In the genomic region with DNA sequence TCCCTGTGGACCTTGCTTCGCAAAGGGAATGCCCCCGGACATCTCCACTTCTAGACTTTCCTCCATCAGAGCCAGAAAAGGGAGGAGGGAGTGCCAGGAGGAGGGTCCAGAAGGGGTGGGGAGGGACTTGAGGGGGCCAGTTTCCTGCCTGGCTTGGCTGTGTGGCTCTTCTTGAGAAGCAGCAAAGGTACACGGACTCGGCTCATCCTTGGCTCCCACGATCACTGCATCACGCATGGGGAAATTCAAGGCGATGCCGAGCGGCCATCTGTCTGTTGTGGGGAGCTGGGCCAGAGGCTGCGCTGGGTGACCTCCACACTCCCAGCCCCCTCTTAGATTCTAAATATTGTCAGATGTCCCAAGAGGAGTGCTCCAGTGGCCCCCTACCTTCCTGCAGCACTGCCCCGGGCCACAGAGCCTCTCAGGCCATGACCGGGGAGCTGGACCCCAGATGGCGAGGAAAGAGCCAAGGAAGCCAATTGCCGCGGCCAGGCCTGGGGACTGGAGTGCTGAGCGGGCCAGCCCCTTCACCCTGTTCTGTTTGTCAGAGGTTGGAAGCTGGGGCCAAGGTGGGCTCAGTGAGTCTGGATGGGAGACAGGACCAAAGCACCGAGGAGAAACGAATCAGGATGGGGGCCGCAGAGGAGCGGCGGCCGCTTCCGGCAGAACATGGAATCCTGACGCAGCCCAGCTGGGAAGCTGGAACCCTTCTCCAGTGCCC, we compare ENCODE assay signal across 32 cellular contexts.
"Had no signal": no experiment of that assay in that cellular context is flagged by ENCODE, and none has a peak within 500 bp of the region (broad histone marks: within the 10 kb centered on the region; RNA-seq: fewer than 3 reads in every experiment).

No MANE protein-coding gene starts in this region.

- H3K4me3 Mint-ChIP-seq: activated CD4-positive, alpha-beta T cell treated with anti-CD3 and anti-CD28 coated beads for 36 hours; activated CD8-positive, alpha-beta memory T cell treated with anti-CD3 and anti-CD28 coated beads, Interleukin-2, amount 10 ng/mL, durations not matched to agents 7 days and 5 days; activated CD8-positive, alpha-beta T cell treated with anti-CD3 and anti-CD28 coated beads for 36 hours; activated naive CD8-positive, alpha-beta T cell treated with anti-CD3 and anti-CD28 coated beads for 36 hours; activated naive CD8-positive, alpha-beta T cell treated with anti-CD3 and anti-CD28 coated beads, Interleukin-2, amount 50 U/mL, for 24 hours; activated T-cell treated with anti-CD3 and anti-CD28 coated beads, Interleukin-2, amount 50 U/mL, for 24 hours; activated T-cell treated with anti-CD3 and anti-CD28 coated beads, Interleukin-2, amount 50 U/mL, for 72 hours; brain; dendritic cell treated with granulocyte-macrophage colony-stimulating factor and Interleukin-4, amounts not matched to agents 40 ng/mL and 50 ng/mL, for 4 days; endodermal cell had no signal

- H3K36me3 Mint-ChIP-seq: activated CD8-positive, alpha-beta memory T cell treated with anti-CD3 and anti-CD28 coated beads, Interleukin-2, amount 10 ng/mL, durations not matched to agents 7 days and 5 days; activated naive CD8-positive, alpha-beta T cell treated with anti-CD3 and anti-CD28 coated beads for 36 hours; brain had no signal

- H3K27ac ChIP-seq: adrenal gland, breast epithelium, cardiac muscle cell, coronary artery, gastrocnemius medialis had no signal

- H3K27me3 ChIP-seq: cardiac muscle cell had no signal

- DNase-seq: activated CD4-positive, alpha-beta T cell treated with anti-CD3 and anti-CD28 coated beads for 36 hours; activated CD4-positive, alpha-beta T cell treated with anti-CD3 and anti-CD28 coated beads, Interleukin-2, amount 50 U/mL, for 1 hour; activated CD4-positive, alpha-beta T cell treated with anti-CD3 and anti-CD28 coated beads, Interleukin-2, amount 50 U/mL, for 48 hours; activated CD4-positive, CD25-positive, alpha-beta regulatory T cell; activated CD4-positive, CD25-positive, alpha-beta regulatory T cell treated with anti-CD3 and anti-CD28 coated beads, Interleukin-2, amount 50 U/mL, for 72 hours; activated CD8-positive, alpha-beta memory T cell treated with anti-CD3 and anti-CD28 coated beads, Interleukin-2, amount 10 ng/mL, durations not matched to agents 7 days and 5 days; activated CD8-positive, alpha-beta memory T cell treated with anti-CD3 and anti-CD28 coated beads, Interleukin-2, amount 50 U/mL, for 48 hours; activated CD8-positive, alpha-beta T cell treated with anti-CD3 and anti-CD28 coated beads for 36 hours; activated gamma-delta T cell; activated naive CD4-positive, alpha-beta T cell; activated naive CD4-positive, alpha-beta T cell treated with anti-CD3 and anti-CD28 coated beads, Interleukin-2, amount 50 U/mL, for 16 hours; activated naive CD8-positive, alpha-beta T cell treated with anti-CD3 and anti-CD28 coated beads for 36 hours; activated naive CD8-positive, alpha-beta T cell treated with anti-CD3 and anti-CD28 coated beads, Interleukin-2, amount 50 U/mL, for 24 hours; activated T-cell treated with anti-CD3 and anti-CD28 coated beads for 4 hours; activated T-cell treated with anti-CD3 and anti-CD28 coated beads, Interleukin-2, amount 50 U/mL, for 24 hours; activated T-cell treated with anti-CD3 and anti-CD28 coated beads, Interleukin-2, amount 50 U/mL, for 72 hours; adrenal gland; amygdala; aorta; central memory CD4-positive, alpha-beta T cell; effector memory CD4-positive, alpha-beta T cell; endodermal cell; foreskin fibroblast; gastrocnemius medialis; T-helper 2 cell had no signal

- H3K4me3 ChIP-seq: adrenal gland, breast epithelium, cardiac muscle cell, coronary artery, dorsolateral prefrontal cortex, gastrocnemius medialis had no signal

- H3K9me3 Mint-ChIP-seq: activated naive CD8-positive, alpha-beta T cell treated with anti-CD3 and anti-CD28 coated beads, Interleukin-2, amount 50 U/mL, for 24 hours; activated T-cell treated with anti-CD3 and anti-CD28 coated beads, Interleukin-2, amount 50 U/mL, for 24 hours had no signal

- ATAC-seq: activated CD4-positive, alpha-beta T cell treated with anti-CD3 and anti-CD28 coated beads for 36 hours; activated CD8-positive, alpha-beta memory T cell treated with anti-CD3 and anti-CD28 coated beads, Interleukin-2, amount 10 ng/mL, durations not matched to agents 7 days and 5 days; activated CD8-positive, alpha-beta T cell treated with anti-CD3 and anti-CD28 coated beads for 36 hours; activated naive CD8-positive, alpha-beta T cell treated with anti-CD3 and anti-CD28 coated beads, Interleukin-2, amount 50 U/mL, for 24 hours; activated T-cell treated with anti-CD3 and anti-CD28 coated beads, Interleukin-2, amount 50 U/mL, for 72 hours; esophagus mucosa; gastrocnemius medialis had no signal

- H3K27me3 Mint-ChIP-seq: activated CD8-positive, alpha-beta memory T cell treated with anti-CD3 and anti-CD28 coated beads, Interleukin-2, amount 10 ng/mL, durations not matched to agents 7 days and 5 days had no signal

- H3K27ac Mint-ChIP-seq: activated CD4-positive, alpha-beta T cell treated with anti-CD3 and anti-CD28 coated beads for 36 hours; activated CD8-positive, alpha-beta memory T cell treated with anti-CD3 and anti-CD28 coated beads, Interleukin-2, amount 10 ng/mL, durations not matched to agents 7 days and 5 days; activated CD8-positive, alpha-beta T cell treated with anti-CD3 and anti-CD28 coated beads for 36 hours; activated naive CD8-positive, alpha-beta T cell treated with anti-CD3 and anti-CD28 coated beads for 36 hours; activated naive CD8-positive, alpha-beta T cell treated with anti-CD3 and anti-CD28 coated beads, Interleukin-2, amount 50 U/mL, for 24 hours; activated T-cell treated with anti-CD3 and anti-CD28 coated beads, Interleukin-2, amount 50 U/mL, for 24 hours; activated T-cell treated with anti-CD3 and anti-CD28 coated beads, Interleukin-2, amount 50 U/mL, for 72 hours; dendritic cell treated with granulocyte-macrophage colony-stimulating factor and Interleukin-4, amounts not matched to agents 40 ng/mL and 50 ng/mL, for 4 days; endodermal cell had no signal

- H3K4me1 Mint-ChIP-seq: activated CD4-positive, alpha-beta T cell treated with anti-CD3 and anti-CD28 coated beads for 36 hours; activated CD8-positive, alpha-beta memory T cell treated with anti-CD3 and anti-CD28 coated beads, Interleukin-2, amount 10 ng/mL, durations not matched to agents 7 days and 5 days; activated naive CD8-positive, alpha-beta T cell treated with anti-CD3 and anti-CD28 coated beads for 36 hours; activated naive CD8-positive, alpha-beta T cell treated with anti-CD3 and anti-CD28 coated beads, Interleukin-2, amount 50 U/mL, for 24 hours; endodermal cell had no signal

- H3K9me3 ChIP-seq: adrenal gland, gastrocnemius medialis had no signal

- H3K36me3 ChIP-seq: adrenal gland, breast epithelium, cardiac muscle cell, gastrocnemius medialis had no signal

- H3K4me1 ChIP-seq: adrenal gland, breast epithelium, gastrocnemius medialis had no signal
